39 cellular contexts compared by ENCODE assay signal in genomic region chrX:81338924-81339323, GRCh38.
"Had no signal": no experiment of that assay in that cellular context is flagged by ENCODE, and none has a peak within 500 bp of the region (broad histone marks: within the 10 kb centered on the region; RNA-seq: fewer than 3 reads in every experiment).

No MANE protein-coding gene starts in this region.

- H3K27me3 Mint-ChIP-seq: activated CD4-positive, alpha-beta memory T cell treated with anti-CD3 and anti-CD28 coated beads, Interleukin-2, amount 10 ng/mL, durations not matched to agents 7 days and 5 days; activated CD4-positive, alpha-beta T cell treated with anti-CD3 and anti-CD28 coated beads for 36 hours; activated CD4-positive, alpha-beta T cell treated with anti-CD3 and anti-CD28 coated beads, Interleukin-2, amount 10 ng/mL, durations not matched to agents 7 days and 5 days; activated CD8-positive, alpha-beta memory T cell treated with anti-CD3 and anti-CD28 coated beads, Interleukin-2, amount 10 ng/mL, durations not matched to agents 7 days and 5 days; activated naive CD4-positive, alpha-beta T cell treated with anti-CD3 and anti-CD28 coated beads, Interleukin-2, amount 10 ng/mL, durations not matched to agents 7 days and 5 days; activated naive CD4-positive, alpha-beta T cell treated with anti-CD3 and anti-CD28 coated beads, Interleukin-2, amount 50 U/mL, for 24 hours; activated naive CD8-positive, alpha-beta T cell; activated naive CD8-positive, alpha-beta T cell treated with anti-CD3 and anti-CD28 coated beads, Interleukin-2, amount 10 ng/mL, durations not matched to agents 7 days and 5 days; activated naive CD8-positive, alpha-beta T cell treated with anti-CD3 and anti-CD28 coated beads, Interleukin-2, amount 50 U/mL, for 24 hours; brain; central memory CD8-positive, alpha-beta T cell; T-cell had no signal

- FAIRE-seq: bronchial epithelial cell, TTC549 had no signal

- H3K27ac ChIP-seq: ascending aorta, cardiac muscle cell, WERI-Rb-1 had no signal

- H3K27ac Mint-ChIP-seq: activated CD4-positive, alpha-beta memory T cell treated with anti-CD3 and anti-CD28 coated beads, Interleukin-2, amount 10 ng/mL, durations not matched to agents 7 days and 5 days; activated CD4-positive, alpha-beta T cell treated with anti-CD3 and anti-CD28 coated beads for 36 hours; activated CD4-positive, alpha-beta T cell treated with anti-CD3 and anti-CD28 coated beads, Interleukin-2, amount 10 ng/mL, durations not matched to agents 7 days and 5 days; activated CD8-positive, alpha-beta memory T cell treated with anti-CD3 and anti-CD28 coated beads, Interleukin-2, amount 10 ng/mL, durations not matched to agents 7 days and 5 days; activated CD8-positive, alpha-beta T cell treated with anti-CD3 and anti-CD28 coated beads, Interleukin-2, amount 10 ng/mL, durations not matched to agents 7 days and 5 days; activated naive CD4-positive, alpha-beta T cell treated with anti-CD3 and anti-CD28 coated beads, Interleukin-2, amount 10 ng/mL, durations not matched to agents 7 days and 5 days; activated naive CD4-positive, alpha-beta T cell treated with anti-CD3 and anti-CD28 coated beads, Interleukin-2, amount 50 U/mL, for 24 hours; activated naive CD8-positive, alpha-beta T cell; activated naive CD8-positive, alpha-beta T cell treated with anti-CD3 and anti-CD28 coated beads, Interleukin-2, amount 10 ng/mL, durations not matched to agents 7 days and 5 days; activated naive CD8-positive, alpha-beta T cell treated with anti-CD3 and anti-CD28 coated beads, Interleukin-2, amount 50 U/mL, for 24 hours; activated T-cell treated with anti-CD3 and anti-CD28 coated beads, Interleukin-2, amount 50 U/mL, for 24 hours; activated T-helper 2 cell treated with anti-CD3 and anti-CD28 coated beads, Interferon-gamma antibody, Interleukin-2, Interleukin-4, amounts not matched to agents 10 μg/mL and 5 μg/mL and 100 μg/mL, durations not matched to agents 14 hours and 24 hours and 36 hours; brain; T-cell; T-helper 2 cell treated with Interferon-gamma antibody and Interleukin-4, amounts not matched to agents 5 μg/mL and 100 μg/mL, for 36 hours; WTC11 had no signal

- H3K36me3 Mint-ChIP-seq: activated naive CD4-positive, alpha-beta T cell treated with anti-CD3 and anti-CD28 coated beads, Interleukin-2, amount 10 ng/mL, durations not matched to agents 7 days and 5 days; WTC11 had no signal

- H3K4me1 ChIP-seq: ascending aorta had no signal

- DNase-seq: activated CD4-positive, alpha-beta memory T cell treated with anti-CD3 and anti-CD28 coated beads, Interleukin-2, amount 10 ng/mL, durations not matched to agents 7 days and 5 days; activated CD4-positive, alpha-beta T cell treated with anti-CD3 and anti-CD28 coated beads for 1 hour; activated CD4-positive, alpha-beta T cell treated with anti-CD3 and anti-CD28 coated beads for 36 hours; activated CD4-positive, alpha-beta T cell treated with anti-CD3 and anti-CD28 coated beads for 48 hours; activated CD4-positive, alpha-beta T cell treated with anti-CD3 and anti-CD28 coated beads, Interleukin-2, amount 10 ng/mL, durations not matched to agents 7 days and 5 days; activated CD4-positive, alpha-beta T cell treated with anti-CD3 and anti-CD28 coated beads, Interleukin-2, amount 50 U/mL, for 48 hours; activated CD4-positive, CD25-positive, alpha-beta regulatory T cell; activated CD8-positive, alpha-beta memory T cell treated with anti-CD3 and anti-CD28 coated beads for 24 hours; activated CD8-positive, alpha-beta memory T cell treated with anti-CD3 and anti-CD28 coated beads, Interleukin-2, amount 10 ng/mL, durations not matched to agents 7 days and 5 days; activated CD8-positive, alpha-beta memory T cell treated with anti-CD3 and anti-CD28 coated beads, Interleukin-2, amount 50 U/mL, for 48 hours; activated CD8-positive, alpha-beta T cell treated with anti-CD3 and anti-CD28 coated beads, Interleukin-2, amount 10 ng/mL, durations not matched to agents 7 days and 5 days; activated effector memory CD4-positive, alpha-beta T cell treated with Interleukin-2 at 50 U/mL for 16 hours; activated gamma-delta T cell; activated naive CD4-positive, alpha-beta T cell treated with anti-CD3 and anti-CD28 coated beads, Interleukin-2, amount 10 ng/mL, durations not matched to agents 7 days and 5 days; activated naive CD4-positive, alpha-beta T cell treated with Interleukin-2 at 50 U/mL for 16 hours; activated naive CD8-positive, alpha-beta T cell treated with anti-CD3 and anti-CD28 coated beads, Interleukin-2, amount 10 ng/mL, durations not matched to agents 7 days and 5 days; activated naive CD8-positive, alpha-beta T cell treated with anti-CD3 and anti-CD28 coated beads, Interleukin-2, amount 50 U/mL, for 24 hours; activated T-cell treated with anti-CD3 and anti-CD28 coated beads, Interleukin-2, amount 50 U/mL, for 24 hours; activated T-cell treated with anti-CD3 and anti-CD28 coated beads, Interleukin-2, amount 50 U/mL, for 48 hours; amygdala; anterior cingulate cortex; caudate nucleus; cerebellar nuclear complex; T-cell; T-helper 2 cell; T-helper 9 cell; WERI-Rb-1 had no signal

- H3K4me3 Mint-ChIP-seq: activated CD4-positive, alpha-beta memory T cell treated with anti-CD3 and anti-CD28 coated beads, Interleukin-2, amount 10 ng/mL, durations not matched to agents 7 days and 5 days; activated CD4-positive, alpha-beta T cell treated with anti-CD3 and anti-CD28 coated beads for 36 hours; activated CD4-positive, alpha-beta T cell treated with anti-CD3 and anti-CD28 coated beads, Interleukin-2, amount 10 ng/mL, durations not matched to agents 7 days and 5 days; activated CD8-positive, alpha-beta memory T cell treated with anti-CD3 and anti-CD28 coated beads, Interleukin-2, amount 10 ng/mL, durations not matched to agents 7 days and 5 days; activated CD8-positive, alpha-beta T cell treated with anti-CD3 and anti-CD28 coated beads, Interleukin-2, amount 10 ng/mL, durations not matched to agents 7 days and 5 days; activated naive CD4-positive, alpha-beta T cell treated with anti-CD3 and anti-CD28 coated beads, Interleukin-2, amount 10 ng/mL, durations not matched to agents 7 days and 5 days; activated naive CD4-positive, alpha-beta T cell treated with anti-CD3 and anti-CD28 coated beads, Interleukin-2, amount 50 U/mL, for 24 hours; activated naive CD8-positive, alpha-beta T cell; activated naive CD8-positive, alpha-beta T cell treated with anti-CD3 and anti-CD28 coated beads, Interleukin-2, amount 10 ng/mL, durations not matched to agents 7 days and 5 days; activated naive CD8-positive, alpha-beta T cell treated with anti-CD3 and anti-CD28 coated beads, Interleukin-2, amount 50 U/mL, for 24 hours; activated T-cell treated with anti-CD3 and anti-CD28 coated beads, Interleukin-2, amount 50 U/mL, for 24 hours; brain; central memory CD8-positive, alpha-beta T cell; T-cell; T-helper 2 cell treated with Interferon-gamma antibody and Interleukin-4, amounts not matched to agents 5 μg/mL and 100 μg/mL, for 36 hours; WTC11 had no signal

- H3K36me3 ChIP-seq: ascending aorta, cardiac muscle cell, WERI-Rb-1 had no signal

- H3K4me3 ChIP-seq: ascending aorta, cardiac muscle cell had no signal

- H3K27me3 ChIP-seq: ascending aorta, cardiac muscle cell had no signal

- H3K4me1 Mint-ChIP-seq: activated CD4-positive, alpha-beta T cell treated with anti-CD3 and anti-CD28 coated beads, Interleukin-2, amount 10 ng/mL, durations not matched to agents 7 days and 5 days; activated naive CD4-positive, alpha-beta T cell treated with anti-CD3 and anti-CD28 coated beads, Interleukin-2, amount 10 ng/mL, durations not matched to agents 7 days and 5 days; activated naive CD4-positive, alpha-beta T cell treated with anti-CD3 and anti-CD28 coated beads, Interleukin-2, amount 50 U/mL, for 24 hours; activated naive CD8-positive, alpha-beta T cell treated with anti-CD3 and anti-CD28 coated beads, Interleukin-2, amount 10 ng/mL, durations not matched to agents 7 days and 5 days; brain; central memory CD8-positive, alpha-beta T cell; T-cell had no signal

- ATAC-seq: activated CD4-positive, alpha-beta T cell treated with anti-CD3 and anti-CD28 coated beads for 36 hours; activated CD4-positive, CD25-positive, alpha-beta regulatory T cell treated with anti-CD3 and anti-CD28 coated beads, Interleukin-2, amount 50 U/mL, for 24 hours; activated CD8-positive, alpha-beta memory T cell treated with anti-CD3 and anti-CD28 coated beads, Interleukin-2, amount 10 ng/mL, durations not matched to agents 7 days and 5 days; activated CD8-positive, alpha-beta T cell treated with anti-CD3 and anti-CD28 coated beads, Interleukin-2, amount 10 ng/mL, durations not matched to agents 7 days and 5 days; activated naive CD8-positive, alpha-beta T cell treated with anti-CD3 and anti-CD28 coated beads, Interleukin-2, amount 50 U/mL, for 24 hours; T-cell; WTC11 had no signal
